8 cellular contexts compared by ENCODE assay signal in the genomic region with DNA sequence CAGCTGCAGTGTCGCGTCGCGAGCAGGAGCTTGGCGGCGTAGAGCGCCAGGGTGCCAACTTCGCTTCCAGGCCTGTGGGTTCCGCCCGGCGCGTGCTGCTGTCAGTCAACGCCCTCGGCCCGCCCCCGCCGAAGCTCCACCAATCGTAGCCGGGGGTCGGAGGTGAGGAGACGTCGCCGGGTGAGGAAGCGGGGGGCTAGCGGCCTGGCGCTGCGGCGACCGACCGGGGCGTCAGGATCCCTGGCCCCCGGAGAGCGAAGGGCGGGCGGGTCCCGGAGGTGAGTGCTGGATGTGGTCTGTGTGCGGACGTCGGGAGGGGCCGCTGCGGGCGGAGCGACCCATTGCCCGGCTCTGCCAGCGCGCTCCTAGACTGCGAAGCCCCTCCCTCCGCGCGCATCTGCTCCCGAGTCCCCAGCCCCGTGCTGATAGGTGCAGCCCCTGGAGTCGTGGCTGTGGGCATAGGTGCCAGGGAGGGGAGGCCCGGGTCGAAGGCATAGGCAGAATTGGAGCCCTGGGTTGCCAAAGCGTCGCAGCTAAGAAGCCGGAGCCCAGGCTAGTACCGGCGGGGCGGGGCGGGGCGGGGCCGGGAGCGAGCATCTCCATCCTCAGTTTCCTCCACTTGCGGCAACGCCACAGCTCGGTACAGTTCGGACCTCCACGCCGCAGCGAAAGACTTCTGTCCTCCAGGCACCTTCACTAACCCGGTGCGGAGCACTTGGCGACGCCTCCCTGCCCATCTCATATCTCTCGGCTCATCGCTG. TPM values are rescaled to one million over a fixed set of nuclear protein-coding genes. Genes with fewer than 3 reads are reported as not detected.
DNase-seq lines count a peak whose midpoint lies in the region; ATAC-seq and TF ChIP-seq lines count a peak whose summit lies in the region.

A gene (plus strand): TSS at position 165 of the 761 bp plus-strand sequence. CDS start 6,386 bp downstream, outside the sequence.

- peaks cover 25% of the 10 kb centered on the region for H3K27me3 ChIP-seq in endodermal cell (ENCODE audit: control insufficient read depth, insufficient read depth, low read length, poor library complexity, severe bottlenecking)

- H3K27ac Mint-ChIP-seq in activated CD8-positive, alpha-beta memory T cell treated with anti-CD3 and anti-CD28 coated beads, Interleukin-2, amount 10 ng/mL, durations not matched to agents 7 days and 5 days: peak within 1 kb of the TSS; percentile 90
- peak within 1 kb of the TSS; percentile 44 for H3K27ac Mint-ChIP-seq in endodermal cell

- peaks cover 15% of the 10 kb centered on the region for H3K36me3 Mint-ChIP-seq in activated CD8-positive, alpha-beta memory T cell treated with anti-CD3 and anti-CD28 coated beads, Interleukin-2, amount 10 ng/mL, durations not matched to agents 7 days and 5 days
- peaks cover 7% of the 10 kb centered on the region for H3K36me3 Mint-ChIP-seq in endodermal cell (ENCODE audit: low read depth)

- H3K36me3 ChIP-seq in endodermal cell (ENCODE audit: control insufficient read depth, insufficient read depth, low read length): no peaks in the 10 kb centered on the region
- peaks cover 14% of the 10 kb centered on the region for H3K36me3 ChIP-seq in mesodermal cell (ENCODE audit: control insufficient read depth, insufficient read depth, low read length)

- 0% methylated on average over 15 to 78 of the region's 78 CpGs for WGBS in endodermal cell (ENCODE audit: insufficient coverage in 1 of 2, insufficient read length in 1 of 2), 2 experiments
- WGBS in mesodermal cell (ENCODE audit: insufficient coverage in 2 of 2), 2 experiments: 0 to 1% methylated on average over 54 to 55 of the region's 78 CpGs

- H3K4me1 ChIP-seq in endodermal cell (ENCODE audit: control insufficient read depth, insufficient read depth, low read length) (no peaks in the 10 kb centered on the region), mesodermal cell (ENCODE audit: control insufficient read depth, insufficient read depth, low read length, poor library complexity, severe bottlenecking) (no peaks in the 10 kb centered on the region)

- H3K4me3 Mint-ChIP-seq in activated CD8-positive, alpha-beta memory T cell treated with anti-CD3 and anti-CD28 coated beads, Interleukin-2, amount 10 ng/mL, durations not matched to agents 7 days and 5 days: peak within 1 kb of the TSS; percentile 90
- H3K4me3 Mint-ChIP-seq in endodermal cell: peak within 1 kb of the TSS; percentile 78

- ATAC-seq in GM21367 (IDR thresholded peaks at IDR 0.05; ENCODE audit: unreplicated experiment): peak; percentile 92
- ATAC-seq in activated CD8-positive, alpha-beta memory T cell treated with anti-CD3 and anti-CD28 coated beads, Interleukin-2, amount 10 ng/mL, durations not matched to agents 7 days and 5 days: peak; percentile 96

- H3K27me3 Mint-ChIP-seq in activated CD8-positive, alpha-beta memory T cell treated with anti-CD3 and anti-CD28 coated beads, Interleukin-2, amount 10 ng/mL, durations not matched to agents 7 days and 5 days: no peaks in the 10 kb centered on the region
- peaks cover 20% of the 10 kb centered on the region for H3K27me3 Mint-ChIP-seq in endodermal cell (ENCODE audit: insufficient read depth)

- no peak within 1 kb of the TSS for H3K9ac ChIP-seq in endodermal cell (ENCODE audit: extremely low read depth, low read length, poor library complexity, severe bottlenecking)

- DNase-seq in COR-L47 (lab: John Stamatoyannopoulos, UW): peak; percentile 88
- DNase-seq in HT1080 (ENCODE audit: low read depth): peak; percentile 86
- DNase-seq in NOMO-1 (lab: John Stamatoyannopoulos, UW; ENCODE audit: unreplicated experiment in 2 of 2): peak; percentile 80 to 90
- peak; percentile 95 for DNase-seq in activated CD8-positive, alpha-beta memory T cell treated with anti-CD3 and anti-CD28 coated beads, Interleukin-2, amount 10 ng/mL, durations not matched to agents 7 days and 5 days
- DNase-seq in endodermal cell: peak; percentile 98
- DNase-seq in stimulated activated CD8-positive, alpha-beta memory T cell treated with anti-CD3 and anti-CD28 coated beads, Interleukin-15, amount 100 ng/mL, for 4 hours (ENCODE audit: low read depth in 2 of 2): peak; percentile 84 to 87

- no peak within 1 kb of the TSS for H3K27ac ChIP-seq in endodermal cell (ENCODE audit: low read depth, low read length)
- no peak within 1 kb of the TSS for H3K27ac ChIP-seq in mesodermal cell (ENCODE audit: low read depth, low read length, severe bottlenecking)

- no peak for TF ChIP-seq CTCF in endodermal cell (conservative IDR thresholded peaks at IDR 0.05)

- H3K4me1 Mint-ChIP-seq in activated CD8-positive, alpha-beta memory T cell treated with anti-CD3 and anti-CD28 coated beads, Interleukin-2, amount 10 ng/mL, durations not matched to agents 7 days and 5 days: peaks cover 37% of the 10 kb centered on the region
- H3K4me1 Mint-ChIP-seq in endodermal cell: no peaks in the 10 kb centered on the region

- H3K9me3 ChIP-seq in endodermal cell (ENCODE audit: control insufficient read depth, low read length) (no peaks in the 10 kb centered on the region), mesodermal cell (ENCODE audit: control insufficient read depth, low read length) (no peaks in the 10 kb centered on the region)

- H3K4me3 ChIP-seq in endodermal cell (ENCODE audit: low read length) (peak within 1 kb of the TSS; percentile 72), mesodermal cell (ENCODE audit: extremely low read depth, insufficient read depth, low read length, poor library complexity, severe bottlenecking) (peak within 1 kb of the TSS; percentile 72)

- H3K9me3 Mint-ChIP-seq in activated CD8-positive, alpha-beta memory T cell treated with anti-CD3 and anti-CD28 coated beads, Interleukin-2, amount 10 ng/mL, durations not matched to agents 7 days and 5 days (ENCODE audit: low read depth): no peaks in the 10 kb centered on the region
- no peaks in the 10 kb centered on the region for H3K9me3 Mint-ChIP-seq in endodermal cell

- CTCF ChIA-PET in activated CD8-positive, alpha-beta memory T cell treated with anti-CD3 and anti-CD28 coated beads, Interleukin-2, amount 10 ng/mL, durations not matched to agents 7 days and 5 days (lab: Charles Lee): interaction anchor here (0.9 to 1.6 kb wide), 11 partner anchors 10 to 205 kb away, joined by 3 to 11 read pairs (median 3); a partner anchor contains a TSS

RNA-seq across cellular contexts. Expression of the gene that starts here (rescaled TPM):
- total RNA-seq in HT1080 (2014; rRNA removed; shearing (Covaris generic)): 13.6 and 15.7 TPM in 2 replicates
- 13.2 and 15.7 TPM in 2 replicates for polyA plus RNA-seq in HT1080 (2015; cell fraction: cytosol; rRNA removed)
- polyA plus RNA-seq in HT1080 (2015; cell fraction: nucleus; rRNA removed): 11.0 and 11.8 TPM in 2 replicates
- 10 to 100 TPM; 19.6 to 20.4 TPM for total RNA-seq in activated CD8-positive, alpha-beta memory T cell treated with anti-CD3 and anti-CD28 coated beads, Interleukin-2, amount 10 ng/mL, durations not matched to agents 7 days and 5 days
- 1 to 10 TPM; 6.9 to 7.7 TPM for total RNA-seq in endodermal cell
- 12.3 TPM for polyA plus RNA-seq in endodermal cell (2013, experiment 1 of 2)
- 11.6 TPM for polyA plus RNA-seq in endodermal cell (2013, experiment 2 of 2)
- polyA plus RNA-seq in mesodermal cell (2013, experiment 1 of 2): 14.9 TPM
- 13.4 TPM for polyA plus RNA-seq in mesodermal cell (2013, experiment 2 of 2)
